Comparison of ENCODE assay signal across 26 cellular contexts in the genomic region with DNA sequence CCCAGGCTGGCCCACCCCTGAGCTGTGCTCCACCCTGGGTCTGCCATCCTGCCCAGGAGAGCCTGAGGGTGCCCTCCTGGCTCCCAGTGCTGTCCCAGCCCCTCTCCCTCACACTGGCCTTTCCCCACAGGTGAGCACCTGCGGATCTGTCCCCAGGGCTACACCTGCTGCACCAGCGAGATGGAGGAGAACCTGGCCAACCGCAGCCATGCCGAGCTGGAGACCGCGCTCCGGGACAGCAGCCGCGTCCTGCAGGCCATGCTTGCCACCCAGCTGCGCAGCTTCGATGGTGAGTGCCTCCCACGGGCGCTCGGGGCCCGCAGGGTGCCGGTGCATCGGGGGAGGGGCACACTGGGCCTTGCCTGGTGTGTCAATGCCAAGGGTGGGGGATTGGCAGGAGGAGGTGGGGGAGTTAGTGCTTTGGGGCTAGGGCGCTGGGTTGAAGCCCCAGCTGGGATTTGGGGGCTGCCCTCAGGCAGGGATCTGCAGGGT. TPM values are rescaled to one million over a fixed set of nuclear protein-coding genes. Genes with fewer than 3 reads are reported as not detected.
DNase-seq lines count a peak whose midpoint lies in the region; ATAC-seq and TF ChIP-seq lines count a peak whose summit lies in the region.
"Had no signal": no experiment of that assay in that cellular context is flagged by ENCODE, and none has a peak within 500 bp of the region (broad histone marks: within the 10 kb centered on the region; RNA-seq: fewer than 3 reads in every experiment).

No MANE protein-coding gene starts in this region.

- peaks cover 4% of the 10 kb centered on the region; the same call in 1 of the 2 replicates for H3K36me3 ChIP-seq in PC-9 (ENCODE audit: low read depth)
- H3K36me3 ChIP-seq: colonic mucosa had no signal

- H3K4me1 Mint-ChIP-seq in endothelial cell (ENCODE audit: unreplicated experiment) = peaks cover 8% of the 10 kb centered on the region
- H3K4me1 Mint-ChIP-seq: activated naive CD4-positive, alpha-beta T cell treated with anti-CD3 and anti-CD28 coated beads, Interleukin-2, amount 10 ng/mL, durations not matched to agents 7 days and 5 days had no signal

- H3K27ac ChIP-seq in PC-9 = peak overlapping the region; percentile 84; the same call in 1 of the 2 replicates
- peak overlapping the region in 32 of 59 donors; percentile 3 to 87 (median 42) for H3K27ac ChIP-seq in dorsolateral prefrontal cortex
- no peak overlapping the region for H3K27ac ChIP-seq in right cardiac atrium (ENCODE audit: low read length)
- H3K27ac ChIP-seq: colonic mucosa, skin epidermis, thoracic aorta had no signal

- TF ChIP-seq CTCF in PC-9 (conservative IDR thresholded peaks at IDR 0.05) = no peak
- no peak for TF ChIP-seq CTCF in dorsolateral prefrontal cortex (IDR thresholded peaks at IDR 0.05 in 54 of 56, conservative IDR thresholded peaks at IDR 0.05 in 2 of 56; ENCODE audit: low read depth in 1 of 56, partially characterized antibody in 56 of 56)
- TF ChIP-seq CTCF in endothelial cell (IDR thresholded peaks at IDR 0.05; ENCODE audit: unreplicated experiment) = no peak

- H3K9me3 ChIP-seq in PC-9 (ENCODE audit: insufficient read depth, low read depth) (no peaks in the 10 kb centered on the region), right cardiac atrium (ENCODE audit: control insufficient read depth, low read length) (no peaks in the 10 kb centered on the region)
- H3K9me3 ChIP-seq: colonic mucosa, esophagus squamous epithelium, thoracic aorta had no signal

- peaks cover 17% of the 10 kb centered on the region for H3K79me2 ChIP-seq in PC-9 (ENCODE audit: low read depth)

- intact Hi-C loops in PC-9 (cut with micrococcal nuclease; ENCODE audit: unreplicated experiment) = loop anchor here (1.0 to 10.0 kb wide), 3 partner anchors 25 to 394 kb away; no protein-coding TSS in a partner anchor
- intact Hi-C loops in dorsolateral prefrontal cortex (cut with DNase I) = loop anchor here in 1 of 2 donors (10.0 kb wide), 1 partner anchor 106 kb away; a partner anchor contains a TSS
- intact Hi-C loops in right cardiac atrium (cut with DNase I) = no loop called here
- intact Hi-C loops in posterior cingulate gyrus (cut with DNase I) = no loop called here

- H3K9me3 Mint-ChIP-seq in endothelial cell (ENCODE audit: unreplicated experiment) = no peaks in the 10 kb centered on the region
- H3K9me3 Mint-ChIP-seq: activated CD4-positive, alpha-beta T cell treated with anti-CD3 and anti-CD28 coated beads, Interleukin-2, amount 10 ng/mL, durations not matched to agents 7 days and 5 days; activated naive CD4-positive, alpha-beta T cell treated with anti-CD3 and anti-CD28 coated beads, Interleukin-2, amount 10 ng/mL, durations not matched to agents 7 days and 5 days; effector memory CD8-positive, alpha-beta T cell; HFFc6; stimulated activated naive CD8-positive, alpha-beta T cell treated with anti-CD3 and anti-CD28 coated beads, Interleukin-15, Interleukin-2, amounts not matched to agents 100 ng/mL and 50 ng/mL, for 24 hours had no signal

- peak overlapping the region; percentile 72 for H3K4me2 ChIP-seq in PC-9

- CTCF ChIA-PET in PC-9 (lab: Charles Lee) = no interaction called here

- H3F3A ChIP-seq in PC-9 (ENCODE audit: insufficient read depth, low read depth) = peaks cover 50% of the 10 kb centered on the region

- ATAC-seq in right cardiac atrium (no peak), GM18909 (IDR thresholded peaks at IDR 0.05; ENCODE audit: poor library complexity, unreplicated experiment) (no peak)
- ATAC-seq: activated CD8-positive, alpha-beta memory T cell treated with anti-CD3 and anti-CD28 coated beads, Interleukin-2, amount 10 ng/mL, durations not matched to agents 7 days and 5 days; effector memory CD8-positive, alpha-beta T cell; GM12878 had no signal

- WGBS in right cardiac atrium = 92% methylated on average over 18 of the region's 18 CpGs

- H4K20me1 ChIP-seq in PC-9 (ENCODE audit: insufficient read depth) = peaks cover 13% of the 10 kb centered on the region

- no peaks in the 10 kb centered on the region for H3K27me3 ChIP-seq in PC-9 (ENCODE audit: insufficient read depth, low read depth)
- no peaks in the 10 kb centered on the region for H3K27me3 ChIP-seq in dorsolateral prefrontal cortex
- H3K27me3 ChIP-seq in right cardiac atrium (ENCODE audit: control insufficient read depth, insufficient read depth) = no peaks in the 10 kb centered on the region

- H3K4me3 Mint-ChIP-seq in endothelial cell (ENCODE audit: unreplicated experiment) = no peak overlapping the region
- H3K4me3 Mint-ChIP-seq: activated CD4-positive, alpha-beta T cell treated with anti-CD3 and anti-CD28 coated beads, Interleukin-2, amount 10 ng/mL, durations not matched to agents 7 days and 5 days; activated CD8-positive, alpha-beta memory T cell treated with anti-CD3 and anti-CD28 coated beads, Interleukin-2, amount 10 ng/mL, durations not matched to agents 7 days and 5 days; activated naive CD4-positive, alpha-beta T cell treated with anti-CD3 and anti-CD28 coated beads, Interleukin-2, amount 10 ng/mL, durations not matched to agents 7 days and 5 days; CD4-positive, CD25-positive, alpha-beta regulatory T cell; effector memory CD8-positive, alpha-beta T cell; HFFc6; stimulated activated naive CD8-positive, alpha-beta T cell treated with anti-CD3 and anti-CD28 coated beads, Interleukin-15, Interleukin-2, amounts not matched to agents 100 ng/mL and 50 ng/mL, for 24 hours had no signal

- BruUV-seq in PC-9 (replicated peaks; lab: Mats Ljungman, UMichigan) = no TSS peak

- no peak overlapping the region for H3K27ac Mint-ChIP-seq in endothelial cell (ENCODE audit: unreplicated experiment)
- H3K27ac Mint-ChIP-seq: activated CD4-positive, alpha-beta T cell treated with anti-CD3 and anti-CD28 coated beads, Interleukin-2, amount 10 ng/mL, durations not matched to agents 7 days and 5 days; activated CD8-positive, alpha-beta memory T cell treated with anti-CD3 and anti-CD28 coated beads, Interleukin-2, amount 10 ng/mL, durations not matched to agents 7 days and 5 days; activated naive CD4-positive, alpha-beta T cell treated with anti-CD3 and anti-CD28 coated beads, Interleukin-2, amount 10 ng/mL, durations not matched to agents 7 days and 5 days; CD4-positive, CD25-positive, alpha-beta regulatory T cell; effector memory CD8-positive, alpha-beta T cell; HFFc6; stimulated activated naive CD8-positive, alpha-beta T cell treated with anti-CD3 and anti-CD28 coated beads, Interleukin-15, Interleukin-2, amounts not matched to agents 100 ng/mL and 50 ng/mL, for 24 hours had no signal

- H3K27me3 Mint-ChIP-seq in endothelial cell (ENCODE audit: unreplicated experiment) = peaks cover 18% of the 10 kb centered on the region

- DNase-seq in PC-9 (no peak), dorsolateral prefrontal cortex (peak in 3 of 10 donors; percentile 3 to 28 (median 3)), right cardiac atrium (peak; percentile 10 to 50 (median 41)), posterior cingulate gyrus (peak in 9 of 10 donors; percentile 8 to 86 (median 17)), iPS-NIHi11 (ENCODE audit: low spot score) (no peak), endothelial cell (ENCODE audit: low spot score) (no peak)
- DNase-seq in activated CD4-positive, CD25-positive, alpha-beta regulatory T cell treated with anti-CD3 and anti-CD28 coated beads, Interleukin-2, amount 50 U/mL, for 72 hours = no peak
- DNase-seq: activated CD4-positive, alpha-beta T cell treated with anti-CD3 and anti-CD28 coated beads, Interleukin-2, amount 10 ng/mL, durations not matched to agents 7 days and 5 days; activated CD8-positive, alpha-beta memory T cell treated with anti-CD3 and anti-CD28 coated beads, Interleukin-2, amount 10 ng/mL, durations not matched to agents 7 days and 5 days; activated naive CD4-positive, alpha-beta T cell treated with anti-CD3 and anti-CD28 coated beads, Interleukin-2, amount 10 ng/mL, durations not matched to agents 7 days and 5 days; CD4-positive, CD25-positive, alpha-beta regulatory T cell; colonic mucosa; effector memory CD8-positive, alpha-beta T cell; esophagus squamous epithelium; foreskin melanocyte; HFFc6; KG1; NCI-H1417 treated with DMSO at 0.1 percent for 48 hours; NCI-H446 treated with DMSO at 0.1 percent for 48 hours; NCI-H82 had no signal

- peaks cover 56% of the 10 kb centered on the region for H3K4me1 ChIP-seq in PC-9 (replicated peaks; ENCODE audit: insufficient read depth)
- no peaks in the 10 kb centered on the region for H3K4me1 ChIP-seq in right cardiac atrium (ENCODE audit: control insufficient read depth, insufficient read depth, low read length)

- no peak overlapping the region for H2AFZ ChIP-seq in PC-9

- POLR2A ChIA-PET in PC-9 (lab: Charles Lee; ENCODE audit: unreplicated experiment) = interaction anchor here (1.0 kb wide), 1 partner anchor 71 kb away, joined by 7 read pairs; no protein-coding TSS in a partner anchor

- H3K9me2 ChIP-seq in PC-9 (ENCODE audit: insufficient read depth) = no peaks in the 10 kb centered on the region

- H3K36me3 Mint-ChIP-seq in endothelial cell (ENCODE audit: low read depth, unreplicated experiment) = peaks cover 3% of the 10 kb centered on the region
- H3K36me3 Mint-ChIP-seq: activated CD8-positive, alpha-beta memory T cell treated with anti-CD3 and anti-CD28 coated beads, Interleukin-2, amount 10 ng/mL, durations not matched to agents 7 days and 5 days; activated naive CD4-positive, alpha-beta T cell treated with anti-CD3 and anti-CD28 coated beads, Interleukin-2, amount 10 ng/mL, durations not matched to agents 7 days and 5 days; CD4-positive, CD25-positive, alpha-beta regulatory T cell had no signal

- H3K4me3 ChIP-seq in PC-9 (no peak overlapping the region), dorsolateral prefrontal cortex (no peak overlapping the region), right cardiac atrium (ENCODE audit: low read length) (no peak overlapping the region)
- H3K4me3 ChIP-seq: colonic mucosa, esophagus squamous epithelium, GM12878, lung, skin epidermis, thoracic aorta had no signal

RNA-seq across cellular contexts. Expression of a gene that starts 23.5 kb away (rescaled TPM):
- total RNA-seq in PC-9 (2021) = 302 and 319 TPM in 2 replicates
- 100 to 1,000 TPM in 94 of 120 experiments, 10 to 100 TPM in 26; 67.1 to 206 (median 116) TPM for total RNA-seq in dorsolateral prefrontal cortex
- 100 to 1,000 TPM in 2 of 4 donors, 10 to 100 TPM in 2; 75.8 to 107 (median 94.8) TPM for total RNA-seq in right cardiac atrium
- 118 TPM for polyA plus RNA-seq in right cardiac atrium
- total RNA-seq in endothelial cell (ENCODE audit: unreplicated experiment) = 4.5 TPM

Comparison
In these comparisons a context has a peak if more than half of its experiments do, and no peak if none do; other contexts are left out.
1. DNase-seq: peak in right cardiac atrium (3 of 3) and posterior cingulate gyrus (9 of 10); none in PC-9 (0 of 2), iPS-NIHi11 (single experiment), activated CD4-positive, CD25-positive, alpha-beta regulatory T cell treated with anti-CD3 and anti-CD28 coated beads, Interleukin-2, amount 50 U/mL, for 72 hours (single experiment) and endothelial cell (single experiment).
2. RNA of a gene that starts 23.5 kb away (total RNA-seq): 302 to 319 TPM in PC-9, 67.1 to 206 TPM in dorsolateral prefrontal cortex and 75.8 to 107 TPM in right cardiac atrium; 4.5 TPM in endothelial cell (single experiment); every median in the first group is over 10 times any median in the second.